Comparison of ENCODE assay signal across 22 cellular contexts in the genomic region with DNA sequence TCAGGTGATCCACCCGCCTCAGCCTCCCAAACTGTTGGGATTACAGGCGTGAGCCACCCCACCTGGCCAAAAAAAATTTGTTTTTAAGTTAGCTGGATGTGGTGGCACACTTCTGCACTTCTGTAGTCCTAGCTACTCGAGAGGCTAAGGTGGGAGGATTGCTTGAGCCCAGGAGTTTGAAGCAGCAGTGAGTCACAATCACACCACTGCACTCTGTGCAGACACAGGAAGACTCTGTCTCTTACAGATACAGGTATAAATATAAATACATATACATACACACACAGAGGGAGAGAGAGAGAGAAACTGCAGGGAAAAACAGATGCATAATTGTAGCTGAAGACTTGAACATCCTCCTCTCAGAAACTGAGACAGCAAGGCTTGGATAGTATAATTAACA. TPM values are rescaled to one million over a fixed set of nuclear protein-coding genes. Genes with fewer than 3 reads are reported as not detected.
DNase-seq lines count a peak whose midpoint lies in the region; ATAC-seq and TF ChIP-seq lines count a peak whose summit lies in the region.
"Had no signal": no experiment of that assay in that cellular context is flagged by ENCODE, and none has a peak within 500 bp of the region (broad histone marks: within the 10 kb centered on the region; RNA-seq: fewer than 3 reads in every experiment).

No MANE protein-coding gene starts in this region.

- 0 out of 2 replicates have a peak overlapping the region, but pooled peaks have one; percentile 34 for H2AFZ ChIP-seq in OCI-LY3 (ENCODE audit: low read depth, low read length)
- H2AFZ ChIP-seq: GM23248 had no signal

- intact Hi-C loops in Right ventricle myocardium superior (cut with DNase I): no loop called here

- no peaks in the 10 kb centered on the region for H3K79me2 ChIP-seq in OCI-LY3 (ENCODE audit: low read length)

- TF ChIP-seq CTCF in OCI-LY3 (IDR thresholded peaks at IDR 0.05; ENCODE audit: low read depth, low read length) (no peak), foreskin keratinocyte (conservative IDR thresholded peaks at IDR 0.05) (no peak)

- H4K20me1 ChIP-seq in OCI-LY3 (ENCODE audit: insufficient read depth, low read length): no peaks in the 10 kb centered on the region

- peak overlapping the region; percentile 32 for H3K4me2 ChIP-seq in OCI-LY3 (ENCODE audit: low read length)

- peak overlapping the region; percentile 11 for H3K27ac Mint-ChIP-seq in T-helper 17 cell
- H3K27ac Mint-ChIP-seq: CD4-positive, CD25-positive, alpha-beta regulatory T cell; CD8-positive, alpha-beta memory T cell; HFFc6 had no signal

- H3K27ac ChIP-seq in OCI-LY3 (ENCODE audit: low read length) (no peak overlapping the region; the same call in 1 of the 2 replicates), foreskin keratinocyte (peak overlapping the region; percentile 57)
- H3K27ac ChIP-seq: GM23248 had no signal

- H3K36me3 ChIP-seq in OCI-LY3 (replicated peaks; ENCODE audit: low read depth, low read length): no peaks in the 10 kb centered on the region
- H3K36me3 ChIP-seq: BE2C had no signal

- peaks cover 3% of the 10 kb centered on the region for H3K36me3 Mint-ChIP-seq in T-helper 17 cell (ENCODE audit: low read depth)
- H3K36me3 Mint-ChIP-seq: CD4-positive, CD25-positive, alpha-beta regulatory T cell had no signal

- H3K27me3 Mint-ChIP-seq in T-helper 17 cell: peaks cover 8% of the 10 kb centered on the region
- H3K27me3 Mint-ChIP-seq: CD4-positive, CD25-positive, alpha-beta regulatory T cell had no signal

- no peak overlapping the region for H3K9ac ChIP-seq in OCI-LY3 (ENCODE audit: low read length)
- H3K9ac ChIP-seq: GM23248 had no signal

- DNase-seq in HT1080 (ENCODE audit: low read depth) (peak; percentile 39), T-helper 17 cell (no peak), foreskin keratinocyte (peak in 1 of 2 donors; percentile 61), Right ventricle myocardium superior (no peak), HK-2 (ENCODE audit: unreplicated experiment) (no peak), dedifferentiated amniotic fluid mesenchymal stem cell (ENCODE audit: extremely low spot score) (no peak)
- DNase-seq: ACHN; BE2C; C1 segment of cervical spinal cord; CD4-positive, CD25-positive, alpha-beta regulatory T cell; CD8-positive, alpha-beta memory T cell; COR-L47; DMS 273 treated with DMSO at 0.1 percent for 48 hours; DMS53; DND-41; EL; GM23248; HFFc6 had no signal

- H3K9me3 ChIP-seq in OCI-LY3 (ENCODE audit: insufficient read depth, low read length) (peaks cover 6% of the 10 kb centered on the region; the same call in 1 of the 2 replicates), T-helper 17 cell (ENCODE audit: control insufficient read depth, low read length, poor library complexity, severe bottlenecking) (no peaks in the 10 kb centered on the region)
- H3K9me3 ChIP-seq: BE2C had no signal

- H3K4me3 Mint-ChIP-seq in T-helper 17 cell: no peak overlapping the region
- H3K4me3 Mint-ChIP-seq: CD4-positive, CD25-positive, alpha-beta regulatory T cell; CD8-positive, alpha-beta memory T cell; HFFc6 had no signal

- H3K27me3 ChIP-seq in OCI-LY3 (ENCODE audit: low read depth, low read length): no peaks in the 10 kb centered on the region
- H3K27me3 ChIP-seq in foreskin keratinocyte: no peaks in the 10 kb centered on the region
- H3K27me3 ChIP-seq: BE2C had no signal

- H3K4me1 Mint-ChIP-seq in T-helper 17 cell: peaks cover 9% of the 10 kb centered on the region

- peaks cover 48% of the 10 kb centered on the region for H3K4me1 ChIP-seq in OCI-LY3 (ENCODE audit: low read length)
- peaks cover 30% of the 10 kb centered on the region for H3K4me1 ChIP-seq in foreskin keratinocyte
- H3K4me1 ChIP-seq: BE2C had no signal

- no peak overlapping the region for H3K4me3 ChIP-seq in OCI-LY3 (ENCODE audit: low read length)
- H3K4me3 ChIP-seq: GM12878, GM23248 had no signal

- no peak for ATAC-seq in T-helper 17 cell
- ATAC-seq in foreskin keratinocyte: peak; percentile 52
- ATAC-seq in GM18907 (IDR thresholded peaks at IDR 0.05; ENCODE audit: unreplicated experiment): no peak
- ATAC-seq in Right ventricle myocardium superior (ENCODE audit: poor library complexity): no peak
- ATAC-seq: GM12878, HCT116 had no signal

RNA-seq across cellular contexts. Expression of a gene that starts 34.8 kb away (rescaled TPM):
- 20.3 and 20.8 TPM in 2 replicates for total RNA-seq in HT1080 (2014; rRNA removed; shearing (Covaris generic))
- polyA plus RNA-seq in HT1080 (2015; cell fraction: cytosol; rRNA removed): 35.3 and 48.1 TPM in 2 replicates
- 47.4 and 55.8 TPM in 2 replicates for polyA plus RNA-seq in HT1080 (2015; cell fraction: nucleus; rRNA removed)
- total RNA-seq in T-helper 17 cell (10 to 100 TPM; 88.2 to 98.8 TPM), foreskin keratinocyte (36.2 and 39.2 TPM in 2 replicates), Right ventricle myocardium superior (72.5 TPM)
- 8.6 and 9.1 TPM in 2 replicates for polyA plus RNA-seq in foreskin keratinocyte
